Comparison of ENCODE assay signal across 12 cellular contexts in the genomic region with DNA sequence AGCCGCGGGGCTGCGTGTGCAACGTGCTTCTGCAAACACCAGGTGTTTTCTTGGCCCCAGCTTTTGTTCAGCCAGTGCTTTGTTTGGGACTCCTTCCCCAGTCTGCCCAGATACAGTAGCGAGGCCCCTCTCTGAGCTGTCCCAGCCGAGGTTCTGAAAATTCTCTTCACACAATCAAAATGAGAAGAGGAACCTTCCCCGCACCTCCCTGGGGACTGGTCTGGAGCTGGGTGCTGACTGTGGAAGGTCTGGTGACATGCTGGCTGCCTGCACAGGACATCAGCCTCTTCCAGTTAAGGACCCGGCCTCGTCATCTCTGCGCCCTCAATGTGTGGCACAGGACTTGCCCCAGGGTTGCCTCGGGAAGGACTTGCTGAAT. TPM values are rescaled to one million over a fixed set of nuclear protein-coding genes. Genes with fewer than 3 reads are reported as not detected.
DNase-seq lines count a peak whose midpoint lies in the region; ATAC-seq and TF ChIP-seq lines count a peak whose summit lies in the region.
"Had no signal": no experiment of that assay in that cellular context is flagged by ENCODE, and none has a peak within 500 bp of the region (broad histone marks: within the 10 kb centered on the region; RNA-seq: fewer than 3 reads in every experiment).

No MANE protein-coding gene starts in this region.

- H3K27ac ChIP-seq in HEK293 (ENCODE audit: extremely low read depth, low read depth, low read length) (no peak overlapping the region), OCI-LY3 (ENCODE audit: low read length) (no peak overlapping the region)
- H3K27ac ChIP-seq in CD4-positive, alpha-beta memory T cell (ENCODE audit: low read depth, low read length) = no peak overlapping the region
- H3K27ac ChIP-seq: upper lobe of left lung had no signal

- no peak overlapping the region for H3K4me3 Mint-ChIP-seq in natural killer cell treated with Interleukin-12 subunit alpha and Interleukin-12 subunit beta and Interleukin-15 and Interleukin-18, amount 100 ng/mL, for 72 hours
- H3K4me3 Mint-ChIP-seq in natural killer cell = no peak overlapping the region
- peak overlapping the region in 3 of 8 donors; percentile 31 to 47 (median 32) for H3K4me3 Mint-ChIP-seq in CD4-positive, alpha-beta memory T cell

- peaks cover 6 to 18% of the 10 kb centered on the region in 2 donors for H3K4me1 Mint-ChIP-seq in natural killer cell treated with Interleukin-12 subunit alpha and Interleukin-12 subunit beta and Interleukin-15 and Interleukin-18, amount 100 ng/mL, for 72 hours (ENCODE audit: low read depth in 2 of 2)
- peaks cover 4 to 22% of the 10 kb centered on the region in 2 donors for H3K4me1 Mint-ChIP-seq in natural killer cell
- H3K4me1 Mint-ChIP-seq in CD4-positive, alpha-beta memory T cell = peaks cover 7 to 19% (median 12%) of the 10 kb centered on the region in 4 donors

- H3K27ac Mint-ChIP-seq in natural killer cell treated with Interleukin-12 subunit alpha and Interleukin-12 subunit beta and Interleukin-15 and Interleukin-18, amount 100 ng/mL, for 72 hours = no peak overlapping the region
- H3K27ac Mint-ChIP-seq in natural killer cell = no peak overlapping the region
- H3K27ac Mint-ChIP-seq in CD4-positive, alpha-beta memory T cell = no peak overlapping the region

- peaks cover 12% of the 10 kb centered on the region for H3K27me3 ChIP-seq in OCI-LY3 (ENCODE audit: low read depth, low read length)
- H3K27me3 ChIP-seq in CD4-positive, alpha-beta memory T cell (ENCODE audit: insufficient read depth, low read length) = peaks cover 5% of the 10 kb centered on the region

- no peak overlapping the region for H3K9ac ChIP-seq in OCI-LY3 (ENCODE audit: low read length)

- DNase-seq in natural killer cell treated with Interleukin-12 subunit alpha and Interleukin-12 subunit beta and Interleukin-15 and Interleukin-18, amount 100 ng/mL, for 72 hours (ENCODE audit: low spot score) = peak; percentile 22
- DNase-seq in natural killer cell (no peak), GF-D8 (lab: John Stamatoyannopoulos, UW) (no peak), NCI-H2196 (lab: John Stamatoyannopoulos, UW; ENCODE audit: unreplicated experiment) (no peak)
- no peak for DNase-seq in CD4-positive, alpha-beta memory T cell
- no peak for DNase-seq in activated effector memory CD4-positive, alpha-beta T cell treated with anti-CD3 and anti-CD28 coated beads, Interleukin-2, amount 50 U/mL, for 16 hours
- DNase-seq: NCI-H2029, upper lobe of left lung had no signal

- TF ChIP-seq CTCF in natural killer cell (IDR thresholded peaks at IDR 0.05) (no peak), HEK293 (tag by site-specific recombination; IDR thresholded peaks at IDR 0.05) (no peak), OCI-LY3 (IDR thresholded peaks at IDR 0.05; ENCODE audit: low read depth, low read length) (no peak)

- H3K4me3 ChIP-seq in HEK293 (ENCODE audit: low read depth, low read length) = no peak overlapping the region
- H3K4me3 ChIP-seq in OCI-LY3 (ENCODE audit: low read length) = peak overlapping the region; percentile 19
- no peak overlapping the region for H3K4me3 ChIP-seq in CD4-positive, alpha-beta memory T cell (ENCODE audit: low read length in 2 of 2)

- no peak for ATAC-seq in natural killer cell treated with Interleukin-12 subunit alpha and Interleukin-12 subunit beta and Interleukin-15 and Interleukin-18, amount 100 ng/mL, for 72 hours
- no peak for ATAC-seq in natural killer cell
- ATAC-seq: sciatic nerve had no signal

- intact Hi-C loops in natural killer cell (cut with micrococcal nuclease) = no loop called here
- intact Hi-C loops in CD4-positive, alpha-beta memory T cell (cut with micrococcal nuclease) = no loop called here

- H3K79me2 ChIP-seq in OCI-LY3 (ENCODE audit: low read length) = no peaks in the 10 kb centered on the region

- CTCF ChIA-PET in HEK293 (lab: Yijun Ruan, JAX) = interaction anchor here (0.6 to 4.7 kb wide), 5 partner anchors 11 to 264 kb away, joined by 3 to 53 read pairs (median 4); no protein-coding TSS in a partner anchor
- CTCF ChIA-PET in CD4-positive, alpha-beta memory T cell (lab: Charles Lee; ENCODE audit: partially characterized antibody) = no interaction called here

- POLR2A ChIA-PET in HEK293 (lab: Yijun Ruan, JAX) = interaction anchor here (1.2 kb wide), 1 partner anchor 89 kb away, joined by 4 read pairs; a partner anchor contains a TSS
- POLR2A ChIA-PET in CD4-positive, alpha-beta memory T cell (lab: Charles Lee; ENCODE audit: partially characterized antibody) = no interaction called here

- H3K9me3 ChIP-seq in HEK293 (ENCODE audit: control insufficient read depth, insufficient read depth, low read depth, low read length) = no peaks in the 10 kb centered on the region; the same call in 1 of the 2 replicates
- no peaks in the 10 kb centered on the region for H3K9me3 ChIP-seq in OCI-LY3 (ENCODE audit: insufficient read depth, low read length)
- no peaks in the 10 kb centered on the region for H3K9me3 ChIP-seq in CD4-positive, alpha-beta memory T cell (ENCODE audit: control insufficient read depth in 1 of 2, low read length in 2 of 2)
- H3K9me3 ChIP-seq: upper lobe of left lung had no signal

- peaks cover 10% of the 10 kb centered on the region for H3K4me1 ChIP-seq in HEK293 (ENCODE audit: control insufficient read depth, insufficient read depth, low read length)
- peaks cover 14% of the 10 kb centered on the region for H3K4me1 ChIP-seq in OCI-LY3 (ENCODE audit: low read length)
- H3K4me1 ChIP-seq in CD4-positive, alpha-beta memory T cell (ENCODE audit: insufficient read depth, low read length) = peaks cover 12% of the 10 kb centered on the region

- H3K9me3 Mint-ChIP-seq in natural killer cell treated with Interleukin-12 subunit alpha and Interleukin-12 subunit beta and Interleukin-15 and Interleukin-18, amount 100 ng/mL, for 72 hours = no peaks in the 10 kb centered on the region
- H3K9me3 Mint-ChIP-seq in natural killer cell = no peaks in the 10 kb centered on the region
- H3K9me3 Mint-ChIP-seq in CD4-positive, alpha-beta memory T cell = peaks cover 0 to 4% (median 0%) of the 10 kb centered on the region in 8 donors

- H4K20me1 ChIP-seq in OCI-LY3 (ENCODE audit: insufficient read depth, low read length) = no peaks in the 10 kb centered on the region

- peaks cover 5% of the 10 kb centered on the region for H3K36me3 Mint-ChIP-seq in natural killer cell treated with Interleukin-12 subunit alpha and Interleukin-12 subunit beta and Interleukin-15 and Interleukin-18, amount 100 ng/mL, for 72 hours
- H3K36me3 Mint-ChIP-seq in natural killer cell = no peaks in the 10 kb centered on the region
- no peaks in the 10 kb centered on the region for H3K36me3 Mint-ChIP-seq in CD4-positive, alpha-beta memory T cell

- H3K4me2 ChIP-seq in OCI-LY3 (ENCODE audit: low read length) = peak overlapping the region; percentile 48

- no peak overlapping the region for H2AFZ ChIP-seq in OCI-LY3 (ENCODE audit: low read depth, low read length)

- peaks cover 28 to 57% of the 10 kb centered on the region in 2 donors for H3K27me3 Mint-ChIP-seq in natural killer cell treated with Interleukin-12 subunit alpha and Interleukin-12 subunit beta and Interleukin-15 and Interleukin-18, amount 100 ng/mL, for 72 hours
- peaks cover 14 to 54% of the 10 kb centered on the region in 2 donors for H3K27me3 Mint-ChIP-seq in natural killer cell (ENCODE audit: low read depth in 2 of 2)
- peaks cover 29 to 30% of the 10 kb centered on the region in 2 donors for H3K27me3 Mint-ChIP-seq in CD4-positive, alpha-beta memory T cell

- H3K36me3 ChIP-seq in HEK293 (ENCODE audit: control insufficient read depth in 2 of 2, insufficient read depth in 1 of 2, low read length in 2 of 2) (no peaks in the 10 kb centered on the region), OCI-LY3 (replicated peaks; ENCODE audit: low read depth, low read length) (no peaks in the 10 kb centered on the region)
- no peaks in the 10 kb centered on the region for H3K36me3 ChIP-seq in CD4-positive, alpha-beta memory T cell (ENCODE audit: insufficient read depth, low read length)
- H3K36me3 ChIP-seq: upper lobe of left lung had no signal

TF ChIP-seq in HEK293, 187 proteins besides CTCF, POLR2A, EP300 and RAD21 (continues in another document):
- no peak for TF ChIP-seq ZNF311 (tag by site-specific recombination; IDR thresholded peaks at IDR 0.05; ENCODE audit: borderline replicate concordance)

RNA-seq across cellular contexts. Expression of a gene that starts 4.2 kb away (rescaled TPM):
- total RNA-seq in natural killer cell treated with Interleukin-12 subunit alpha and Interleukin-12 subunit beta and Interleukin-15 and Interleukin-18, amount 100 ng/mL, for 72 hours = not detected
- total RNA-seq in natural killer cell = not detected
- total RNA-seq in CD4-positive, alpha-beta memory T cell = not detected
- not detected for polyA plus RNA-seq in CD4-positive, alpha-beta memory T cell
- total RNA-seq: sciatic nerve, upper lobe of left lung had no signal

RNA-seq across cellular contexts. Expression of a gene that starts 13.8 kb away (rescaled TPM):
- total RNA-seq in natural killer cell treated with Interleukin-12 subunit alpha and Interleukin-12 subunit beta and Interleukin-15 and Interleukin-18, amount 100 ng/mL, for 72 hours = 10 to 100 TPM; 25.3 to 34.4 TPM
- total RNA-seq in natural killer cell = 10 to 100 TPM; 30.6 to 37.9 (median 31.2) TPM
- 10 to 100 TPM; 41.3 to 41.9 TPM for total RNA-seq in CD4-positive, alpha-beta memory T cell
- polyA plus RNA-seq in CD4-positive, alpha-beta memory T cell = 100 to 1,000 TPM; 160 to 189 TPM

RNA-seq across cellular contexts. Expression of a gene that starts 26.0 kb away (rescaled TPM):
- total RNA-seq in natural killer cell treated with Interleukin-12 subunit alpha and Interleukin-12 subunit beta and Interleukin-15 and Interleukin-18, amount 100 ng/mL, for 72 hours = not detected
- not detected for total RNA-seq in natural killer cell
- total RNA-seq in CD4-positive, alpha-beta memory T cell = not detected
- not detected for polyA plus RNA-seq in CD4-positive, alpha-beta memory T cell
- total RNA-seq: sciatic nerve, upper lobe of left lung had no signal
- polyA plus RNA-seq: adipose tissue had no signal

RNA-seq across cellular contexts. Expression of a gene that starts 26.7 kb away (rescaled TPM):
- not detected for total RNA-seq in natural killer cell treated with Interleukin-12 subunit alpha and Interleukin-12 subunit beta and Interleukin-15 and Interleukin-18, amount 100 ng/mL, for 72 hours
- not detected for total RNA-seq in natural killer cell
- total RNA-seq in CD4-positive, alpha-beta memory T cell = not detected
- polyA plus RNA-seq in CD4-positive, alpha-beta memory T cell = not detected
- total RNA-seq: sciatic nerve, upper lobe of left lung had no signal
- polyA plus RNA-seq: adipose tissue had no signal

RNA-seq across cellular contexts. Expression of a gene that starts 31.2 kb away (rescaled TPM):
- total RNA-seq in natural killer cell treated with Interleukin-12 subunit alpha and Interleukin-12 subunit beta and Interleukin-15 and Interleukin-18, amount 100 ng/mL, for 72 hours = not detected
- not detected for total RNA-seq in natural killer cell
- not detected for total RNA-seq in CD4-positive, alpha-beta memory T cell
- not detected for polyA plus RNA-seq in CD4-positive, alpha-beta memory T cell
- total RNA-seq: sciatic nerve, upper lobe of left lung had no signal
